In the genomic region with DNA sequence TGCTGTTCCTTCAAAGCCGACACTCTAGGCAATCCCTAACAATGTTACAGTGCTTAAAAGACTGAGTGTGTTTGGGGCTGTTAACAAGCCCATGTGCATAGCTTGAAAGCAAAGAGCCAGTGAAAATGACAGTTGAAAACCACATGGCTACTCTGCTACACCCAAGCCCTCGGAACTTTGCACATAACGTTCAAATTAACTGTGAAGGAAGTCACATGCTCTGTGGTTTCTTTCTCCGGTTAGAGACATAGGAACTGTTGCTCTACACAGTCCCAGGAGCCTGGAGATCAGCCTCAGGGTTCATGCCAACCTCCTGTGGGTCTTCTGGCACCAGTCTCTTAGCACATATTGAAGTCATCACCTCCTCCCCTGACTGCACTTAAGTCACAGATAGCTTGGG, we compare ENCODE assay signal across 9 cellular contexts. TPM values are rescaled to one million over a fixed set of nuclear protein-coding genes. Genes with fewer than 3 reads are reported as not detected.
A peak's percentile ranks its signal among the peaks of the same experiment; 100 is the strongest.
DNase-seq lines count a peak whose midpoint lies in the region; ATAC-seq and TF ChIP-seq lines count a peak whose summit lies in the region.
"Had no signal": no experiment of that assay in that cellular context is flagged by ENCODE, and none has a peak within 500 bp of the region (broad histone marks: within the 10 kb centered on the region; RNA-seq: fewer than 3 reads in every experiment).

No MANE protein-coding gene starts in this region.

- peak overlapping the region; percentile 86 for H3K27ac Mint-ChIP-seq in activated T-helper 2 cell treated with anti-CD3 and anti-CD28 coated beads, Interferon-gamma antibody, Interleukin-2, Interleukin-4, amounts not matched to agents 10 μg/mL and 5 μg/mL and 100 μg/mL, durations not matched to agents 14 hours and 24 hours and 36 hours
- H3K27ac Mint-ChIP-seq in osteocyte (ENCODE audit: unreplicated experiment) = peak overlapping the region; percentile 69

- peaks cover 0 to 5% of the 10 kb centered on the region in 2 donors for H3K36me3 ChIP-seq in ascending aorta

- intact Hi-C loops in activated T-helper 2 cell treated with anti-CD3 and anti-CD28 coated beads, Interferon-gamma antibody, Interleukin-2, Interleukin-4, amounts not matched to agents 10 μg/mL and 5 μg/mL and 100 μg/mL, durations not matched to agents 14 hours and 24 hours and 36 hours (cut with micrococcal nuclease) = loop anchor here (10.0 kb wide), 1 partner anchor 1052 kb away; no protein-coding TSS in a partner anchor
- intact Hi-C loops in ascending aorta (cut with DNase I) = no loop called here

- ATAC-seq in GM21619 (IDR thresholded peaks at IDR 0.05; ENCODE audit: unreplicated experiment) = peak; percentile 91
- ATAC-seq: A549 had no signal

- peaks cover 13 to 37% of the 10 kb centered on the region in 2 donors for H3K4me1 ChIP-seq in ascending aorta
- H3K4me1 ChIP-seq: A549 had no signal

- H3K4me3 Mint-ChIP-seq in activated T-helper 2 cell treated with anti-CD3 and anti-CD28 coated beads, Interferon-gamma antibody, Interleukin-2, Interleukin-4, amounts not matched to agents 10 μg/mL and 5 μg/mL and 100 μg/mL, durations not matched to agents 14 hours and 24 hours and 36 hours (ENCODE audit: low read depth) = peak overlapping the region; percentile 70
- H3K4me3 Mint-ChIP-seq in osteocyte (ENCODE audit: unreplicated experiment) = no peak overlapping the region

- no peak overlapping the region for H3K27ac ChIP-seq in ascending aorta
- H3K27ac ChIP-seq: A549 had no signal

- no peaks in the 10 kb centered on the region for H3K9me3 ChIP-seq in ascending aorta
- H3K9me3 ChIP-seq: A549 had no signal

- TF ChIP-seq CTCF in osteocyte (IDR thresholded peaks at IDR 0.05) (no peak), ascending aorta (IDR thresholded peaks at IDR 0.05) (no peak)

- H3K27me3 ChIP-seq in ascending aorta = no peaks in the 10 kb centered on the region

- peaks cover 98% of the 10 kb centered on the region for H3K4me1 Mint-ChIP-seq in activated T-helper 2 cell treated with anti-CD3 and anti-CD28 coated beads, Interferon-gamma antibody, Interleukin-2, Interleukin-4, amounts not matched to agents 10 μg/mL and 5 μg/mL and 100 μg/mL, durations not matched to agents 14 hours and 24 hours and 36 hours (ENCODE audit: low read depth)
- H3K4me1 Mint-ChIP-seq in osteocyte (ENCODE audit: unreplicated experiment) = peaks cover 51% of the 10 kb centered on the region

- DNase-seq in activated CD4-positive, CD25-positive, alpha-beta regulatory T cell treated with anti-CD3 and anti-CD28 coated beads, Interleukin-2, amount 50 U/mL, for 16 hours (ENCODE audit: low read depth, low spot score) = peak; percentile 1
- no peak for DNase-seq in activated CD4-positive, CD25-positive, alpha-beta regulatory T cell treated with anti-CD3 and anti-CD28 coated beads, Interleukin-2, amount 50 U/mL, for 72 hours
- peak; percentile 99 for DNase-seq in Jurkat, Clone E6-1 (ENCODE audit: low read depth, low spot score)
- peak; percentile 62 for DNase-seq in activated T-helper 2 cell treated with anti-CD3 and anti-CD28 coated beads, Interferon-gamma antibody, Interleukin-2, Interleukin-4, amounts not matched to agents 10 μg/mL and 5 μg/mL and 100 μg/mL, durations not matched to agents 14 hours and 24 hours and 36 hours (ENCODE audit: low spot score)
- DNase-seq in osteocyte (ENCODE audit: extremely low spot score, unreplicated experiment) (no peak), NCI-H524 (lab: John Stamatoyannopoulos, UW) (no peak), ascending aorta (ENCODE audit: low spot score in 2 of 2) (no peak)

- H3K27me3 Mint-ChIP-seq in activated T-helper 2 cell treated with anti-CD3 and anti-CD28 coated beads, Interferon-gamma antibody, Interleukin-2, Interleukin-4, amounts not matched to agents 10 μg/mL and 5 μg/mL and 100 μg/mL, durations not matched to agents 14 hours and 24 hours and 36 hours (ENCODE audit: low read depth) = no peaks in the 10 kb centered on the region
- no peaks in the 10 kb centered on the region for H3K27me3 Mint-ChIP-seq in osteocyte (ENCODE audit: unreplicated experiment)

- H3K9me3 Mint-ChIP-seq in activated T-helper 2 cell treated with anti-CD3 and anti-CD28 coated beads, Interferon-gamma antibody, Interleukin-2, Interleukin-4, amounts not matched to agents 10 μg/mL and 5 μg/mL and 100 μg/mL, durations not matched to agents 14 hours and 24 hours and 36 hours = no peaks in the 10 kb centered on the region
- no peaks in the 10 kb centered on the region for H3K9me3 Mint-ChIP-seq in osteocyte (ENCODE audit: unreplicated experiment)

- peak overlapping the region; percentile 32 for H3K4me3 ChIP-seq in Jurkat, Clone E6-1 (ENCODE audit: low read length)
- H3K4me3 ChIP-seq in ascending aorta = no peak overlapping the region
- H3K4me3 ChIP-seq: A549 had no signal

- H3K36me3 Mint-ChIP-seq in activated T-helper 2 cell treated with anti-CD3 and anti-CD28 coated beads, Interferon-gamma antibody, Interleukin-2, Interleukin-4, amounts not matched to agents 10 μg/mL and 5 μg/mL and 100 μg/mL, durations not matched to agents 14 hours and 24 hours and 36 hours (ENCODE audit: low read depth) = peaks cover 57% of the 10 kb centered on the region
- H3K36me3 Mint-ChIP-seq in osteocyte (ENCODE audit: unreplicated experiment) = peaks cover 14% of the 10 kb centered on the region

RNA-seq across cellular contexts. Expression of a gene that starts 51.1 kb away (rescaled TPM):
- not detected for polyA plus RNA-seq in Jurkat, Clone E6-1 (2012; ENCODE audit: insufficient read depth, insufficient read length)
- not detected in 2 replicates for total RNA-seq in activated T-helper 2 cell treated with anti-CD3 and anti-CD28 coated beads, Interferon-gamma antibody, Interleukin-2, Interleukin-4, amounts not matched to agents 10 μg/mL and 5 μg/mL and 100 μg/mL, durations not matched to agents 14 hours and 24 hours and 36 hours
- total RNA-seq in osteocyte (not detected in 2 replicates), ascending aorta (not detected)

Comparison
In these comparisons a context has a peak if more than half of its experiments do, and no peak if none do; other contexts are left out.
1. DNase-seq: peak in activated CD4-positive, CD25-positive, alpha-beta regulatory T cell treated with anti-CD3 and anti-CD28 coated beads, Interleukin-2, amount 50 U/mL, for 16 hours (single experiment), Jurkat, Clone E6-1 (single experiment) and activated T-helper 2 cell treated with anti-CD3 and anti-CD28 coated beads, Interferon-gamma antibody, Interleukin-2, Interleukin-4, amounts not matched to agents 10 μg/mL and 5 μg/mL and 100 μg/mL, durations not matched to agents 14 hours and 24 hours and 36 hours (single experiment); none in activated CD4-positive, CD25-positive, alpha-beta regulatory T cell treated with anti-CD3 and anti-CD28 coated beads, Interleukin-2, amount 50 U/mL, for 72 hours (single experiment), osteocyte (single experiment), NCI-H524 (0 of 2) and ascending aorta (0 of 2).